Comparison of ENCODE assay signal across 8 cellular contexts in genomic region chr4:176319237-176319703, GRCh38. TPM values are rescaled to one million over a fixed set of nuclear protein-coding genes. Genes with fewer than 3 reads are reported as not detected.
DNase-seq lines count a peak whose midpoint lies in the region; ATAC-seq lines count a peak whose summit lies in the region.
"Had no signal": no experiment of that assay in that cellular context is flagged by ENCODE, and none has a peak within 500 bp of the region (broad histone marks: within the 10 kb centered on the region; RNA-seq: fewer than 3 reads in every experiment).

No MANE protein-coding gene starts in this region.

- H3K4me3 ChIP-seq in iPS-18c (ENCODE audit: insufficient read depth, low read depth, low read length) = peak overlapping the region; percentile 56; the same call in 1 of the 2 replicates
- H3K4me3 ChIP-seq in stomach smooth muscle (ENCODE audit: low read length in 2 of 2) = peak overlapping the region; percentile 78 to 90

- peaks cover 27 to 45% (median 32%) of the 10 kb centered on the region in 3 donors for H3K4me1 Mint-ChIP-seq in IgD-negative memory B cell

- peak overlapping the region; percentile 81 for H3K27ac ChIP-seq in stomach smooth muscle (ENCODE audit: low read length)

- H3K4me1 ChIP-seq in stomach smooth muscle (ENCODE audit: control insufficient read depth, insufficient read depth, low read length) = no peaks in the 10 kb centered on the region

- H3K36me3 Mint-ChIP-seq in IgD-negative memory B cell = peaks cover 3% of the 10 kb centered on the region
- H3K36me3 Mint-ChIP-seq in activated naive CD4-positive, alpha-beta T cell treated with anti-CD3 and anti-CD28 coated beads, Interleukin-2, amount 50 U/mL, for 72 hours = peaks cover 13 to 15% of the 10 kb centered on the region in 2 donors

- peak overlapping the region; percentile 86 to 96 (median 95) for H3K27ac Mint-ChIP-seq in IgD-negative memory B cell
- peak overlapping the region; percentile 50 to 95 for H3K27ac Mint-ChIP-seq in activated naive CD4-positive, alpha-beta T cell treated with anti-CD3 and anti-CD28 coated beads, Interleukin-2, amount 50 U/mL, for 72 hours

- ATAC-seq in activated naive CD4-positive, alpha-beta T cell treated with anti-CD3 and anti-CD28 coated beads, Interleukin-2, amount 50 U/mL, for 72 hours = peak; percentile 1

- H3K9me3 ChIP-seq in iPS-18c (ENCODE audit: control insufficient read depth, insufficient read depth, low read length) = no peaks in the 10 kb centered on the region
- no peaks in the 10 kb centered on the region for H3K9me3 ChIP-seq in stomach smooth muscle (ENCODE audit: control insufficient read depth in 2 of 2, low read length in 2 of 2)

- no peaks in the 10 kb centered on the region for H3K27me3 ChIP-seq in stomach smooth muscle (ENCODE audit: control insufficient read depth in 1 of 2, insufficient read depth in 2 of 2, low read length in 2 of 2)

- H3K36me3 ChIP-seq in stomach smooth muscle (ENCODE audit: control insufficient read depth in 2 of 2, insufficient read depth in 2 of 2, low read length in 2 of 2) = no peaks in the 10 kb centered on the region

- no peaks in the 10 kb centered on the region for H3K9me3 Mint-ChIP-seq in IgD-negative memory B cell
- no peaks in the 10 kb centered on the region for H3K9me3 Mint-ChIP-seq in activated naive CD4-positive, alpha-beta T cell treated with anti-CD3 and anti-CD28 coated beads, Interleukin-2, amount 50 U/mL, for 72 hours

- peak overlapping the region; percentile 90 to 98 (median 94) for H3K4me3 Mint-ChIP-seq in IgD-negative memory B cell

- no peak for DNase-seq in activated naive CD4-positive, alpha-beta T cell treated with anti-CD3 and anti-CD28 coated beads, Interleukin-2, amount 50 U/mL, for 72 hours (ENCODE audit: low spot score in 2 of 2)
- DNase-seq in kidney glomerular epithelial cell (lab: John Stamatoyannopoulos, UW) = no peak
- no peak for DNase-seq in GF-D8 (lab: John Stamatoyannopoulos, UW)
- no peak for DNase-seq in NCI-H2081 (lab: John Stamatoyannopoulos, UW)

- H3K27me3 Mint-ChIP-seq in IgD-negative memory B cell = no peaks in the 10 kb centered on the region

- H3K9ac ChIP-seq in stomach smooth muscle (ENCODE audit: low read length in 2 of 2) = peak overlapping the region; percentile 81 to 84

RNA-seq across cellular contexts. Expression of gene SPCS3, which starts 0.5 kb away (rescaled TPM):
- 53.5 TPM for polyA plus RNA-seq in IgD-negative memory B cell
- 100 to 1,000 TPM in 1 of 2 donors, 10 to 100 TPM in 1; 91.9 to 153 TPM for total RNA-seq in activated naive CD4-positive, alpha-beta T cell treated with anti-CD3 and anti-CD28 coated beads, Interleukin-2, amount 50 U/mL, for 72 hours

RNA-seq across cellular contexts. Expression of gene ASB5, which starts 50.2 kb away (rescaled TPM):
- not detected for polyA plus RNA-seq in IgD-negative memory B cell
- not detected for total RNA-seq in activated naive CD4-positive, alpha-beta T cell treated with anti-CD3 and anti-CD28 coated beads, Interleukin-2, amount 50 U/mL, for 72 hours
- total RNA-seq: activated CD8-positive, alpha-beta memory T cell treated with anti-CD3 and anti-CD28 coated beads for 36 hours had no signal
